In genomic region chr15:69265347-69265955, GRCh38 we compare ENCODE assay signal across 9 cellular contexts. TPM values are rescaled to one million over a fixed set of nuclear protein-coding genes. Genes with fewer than 3 reads are reported as not detected.
DNase-seq lines count a peak whose midpoint lies in the region; ATAC-seq and TF ChIP-seq lines count a peak whose summit lies in the region.
"Had no signal": no experiment of that assay in that cellular context is flagged by ENCODE, and none has a peak within 500 bp of the region (broad histone marks: within the 10 kb centered on the region; RNA-seq: fewer than 3 reads in every experiment).

No MANE protein-coding gene starts in this region.

- H2AFZ ChIP-seq in osteoblast (ENCODE audit: low read length) = no peak overlapping the region

- H3K4me3 ChIP-seq in GM06990 (replicated peaks; ENCODE audit: low read depth, low read length) (no peak overlapping the region), NB4 (ENCODE audit: low read depth, low read length) (no peak overlapping the region), osteoblast (ENCODE audit: insufficient read depth, low read length) (no peak overlapping the region)
- H3K4me3 ChIP-seq: mucosa of descending colon had no signal

- H3K36me3 ChIP-seq in GM06990 (ENCODE audit: control insufficient read depth, insufficient read depth, low read length) = no peaks in the 10 kb centered on the region
- no peaks in the 10 kb centered on the region for H3K36me3 ChIP-seq in osteoblast (ENCODE audit: insufficient read depth, low read length)

- H3K4me2 ChIP-seq in osteoblast (ENCODE audit: insufficient read depth, low read length) = no peak overlapping the region

- TF ChIP-seq CTCF in GM06990 (IDR thresholded peaks at IDR 0.05; ENCODE audit: insufficient read depth, low read length, poor library complexity, severe bottlenecking) = peak; percentile 43
- peak; percentile 19 for TF ChIP-seq CTCF in NB4 (IDR thresholded peaks at IDR 0.05; ENCODE audit: low read depth, low read length)
- peak; percentile 51 for TF ChIP-seq CTCF in osteoblast (IDR thresholded peaks at IDR 0.05; ENCODE audit: extremely low read depth, low read depth, low read length)

- DNase-seq in GM06990 (ENCODE audit: extremely low read depth, insufficient read length) = no peak
- DNase-seq in NB4 (ENCODE audit: low read depth) = peak; percentile 42
- DNase-seq in cerebellum (ENCODE audit: low spot score) = peak; percentile 45
- no peak for DNase-seq in osteoblast (ENCODE audit: insufficient read length, low spot score, missing footprints)
- no peak for DNase-seq in activated T-cell treated with anti-CD3 and anti-CD28 coated beads, Interleukin-2, amount 50 U/mL, for 1 hour
- DNase-seq in retina = no peak
- DNase-seq in stimulated activated CD4-positive, alpha-beta T cell treated with anti-CD3 and anti-CD28 coated beads, Interleukin-2, amount 100 ng/mL, for 48 hours = no peak

- no peaks in the 10 kb centered on the region for H4K20me1 ChIP-seq in osteoblast (ENCODE audit: insufficient read depth, low read length)

- H3K27ac ChIP-seq in osteoblast (ENCODE audit: low read depth, low read length) = no peak overlapping the region

- no peaks in the 10 kb centered on the region for H3K9me3 ChIP-seq in osteoblast (ENCODE audit: low read depth, low read length)
- H3K9me3 ChIP-seq: mucosa of descending colon had no signal

- H3K27me3 ChIP-seq in GM06990 (replicated peaks; ENCODE audit: control insufficient read depth, insufficient read depth, low read length) = no peaks in the 10 kb centered on the region
- no peaks in the 10 kb centered on the region for H3K27me3 ChIP-seq in osteoblast (ENCODE audit: insufficient read depth, low read length)

- TF ChIP-seq POLR2A in NB4 (IDR thresholded peaks at IDR 0.05; ENCODE audit: extremely low read depth, insufficient read length) = no peak

- no peak for ATAC-seq in GM19467 (IDR thresholded peaks at IDR 0.05; ENCODE audit: unreplicated experiment)
- ATAC-seq: mucosa of descending colon had no signal

- H3K4me1 ChIP-seq in osteoblast (ENCODE audit: insufficient read depth, low read length) = no peaks in the 10 kb centered on the region

- H3K79me2 ChIP-seq in osteoblast (ENCODE audit: insufficient read depth, low read length) = no peaks in the 10 kb centered on the region

RNA-seq across cellular contexts. Expression of gene PAQR5, which starts 33.3 kb away (rescaled TPM):
- total RNA-seq in cerebellum = 0.82 TPM
- 1.1 and 1.5 TPM in 2 replicates for total RNA-seq in osteoblast

Comparison
In these comparisons a context has a peak if more than half of its experiments do, and no peak if none do; other contexts are left out.
1. DNase-seq: peak in NB4 (single experiment) and cerebellum (single experiment); none in GM06990 (single experiment), osteoblast (single experiment), activated T-cell treated with anti-CD3 and anti-CD28 coated beads, Interleukin-2, amount 50 U/mL, for 1 hour (single experiment), retina (single experiment) and stimulated activated CD4-positive, alpha-beta T cell treated with anti-CD3 and anti-CD28 coated beads, Interleukin-2, amount 100 ng/mL, for 48 hours (0 of 2).
2. Peak in every context shown above with its lines, with median percentiles within 50 percentile points of each other: CTCF ChIP-seq.